8 cellular contexts compared by ENCODE assay signal in the genomic region with DNA sequence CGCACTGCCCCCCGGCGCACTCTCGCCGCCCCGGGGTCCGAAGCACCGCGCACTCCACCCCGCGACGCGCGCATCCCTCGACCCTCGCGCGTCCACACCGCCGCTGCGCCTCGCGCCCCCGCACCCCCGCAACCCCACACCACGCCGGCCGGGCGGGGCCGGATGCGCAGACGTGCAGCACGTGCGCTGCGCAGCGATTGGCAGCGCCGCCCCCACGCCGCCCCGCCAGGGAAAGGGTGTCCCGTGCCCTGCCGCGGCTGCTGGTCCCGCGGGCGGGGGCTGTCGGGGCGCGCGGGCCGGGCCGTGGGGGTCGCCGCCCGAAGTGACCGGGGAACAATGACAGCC. TPM values are rescaled to one million over a fixed set of nuclear protein-coding genes. Genes with fewer than 3 reads are reported as not detected.
A peak's percentile ranks its signal among the peaks of the same experiment; 100 is the strongest.
DNase-seq lines count a peak whose midpoint lies in the region; ATAC-seq and TF ChIP-seq lines count a peak whose summit lies in the region.

No MANE protein-coding gene starts in this region.

- peaks cover 26% of the 10 kb centered on the region for H3K4me1 Mint-ChIP-seq in endodermal cell
- H3K4me1 Mint-ChIP-seq in natural killer cell: peaks cover 33 to 39% of the 10 kb centered on the region in 2 donors

- H3K4me3 ChIP-seq in endodermal cell (ENCODE audit: low read length): peak overlapping the region; percentile 84

- no peak overlapping the region for H3K27ac Mint-ChIP-seq in endodermal cell
- peak overlapping the region; percentile 94 to 98 for H3K27ac Mint-ChIP-seq in natural killer cell

- H3K9ac ChIP-seq in endodermal cell (ENCODE audit: extremely low read depth, low read length, poor library complexity, severe bottlenecking): no peak overlapping the region

- DNase-seq in CD1c-positive myeloid dendritic cell (ENCODE audit: extremely low spot score) (peak; percentile 78), endodermal cell (peak; percentile 54), natural killer cell (peak; percentile 71), NCI-H187 treated with DMSO at 0.1 percent for 48 hours (lab: John Stamatoyannopoulos, UW) (no peak)
- peak; percentile 70 to 74 for DNase-seq in activated CD4-positive, alpha-beta T cell treated with anti-CD3 and anti-CD28 coated beads, Interleukin-2, amount 50 U/mL, for 4 hours
- peak; percentile 86 for DNase-seq in stimulated activated naive CD8-positive, alpha-beta T cell treated with anti-CD3 and anti-CD28 coated beads, Interleukin-15, Interleukin-2, amounts not matched to agents 100 U/mL and 50 U/mL, for 24 hours

- H3K4me3 Mint-ChIP-seq in endodermal cell (peak overlapping the region; percentile 67), natural killer cell (peak overlapping the region; percentile 93)

- H3K27me3 Mint-ChIP-seq in endodermal cell (ENCODE audit: insufficient read depth) (peaks cover 20% of the 10 kb centered on the region), natural killer cell (ENCODE audit: low read depth in 2 of 2) (peaks cover 0 to 3% of the 10 kb centered on the region in 2 donors)

- no peak overlapping the region for H3K27ac ChIP-seq in endodermal cell (ENCODE audit: low read depth, low read length)

- H3K36me3 Mint-ChIP-seq in endodermal cell (ENCODE audit: low read depth): no peaks in the 10 kb centered on the region
- H3K36me3 Mint-ChIP-seq in natural killer cell: no peaks in the 10 kb centered on the region

- peak; percentile 51 for ATAC-seq in HG02759 (IDR thresholded peaks at IDR 0.05; ENCODE audit: unreplicated experiment)
- peak; percentile 74 to 87 (median 78) for ATAC-seq in natural killer cell
- peak; percentile 33 for ATAC-seq in stimulated activated naive CD8-positive, alpha-beta T cell treated with anti-CD3 and anti-CD28 coated beads, Interleukin-15, Interleukin-2, amounts not matched to agents 100 U/mL and 50 U/mL, for 24 hours
- ATAC-seq in HG03521 (IDR thresholded peaks at IDR 0.05; ENCODE audit: unreplicated experiment): no peak

- WGBS in endodermal cell (ENCODE audit: insufficient coverage in 1 of 2, insufficient read length in 1 of 2), 2 experiments: 1% methylated on average over 57 of the region's 57 CpGs; no CpG with 5 or more reads in 1 of the 2 experiments

- H3K4me1 ChIP-seq in endodermal cell (ENCODE audit: control insufficient read depth, insufficient read depth, low read length): no peaks in the 10 kb centered on the region

- intact Hi-C loops in natural killer cell (cut with micrococcal nuclease): loop anchor here (2.0 kb wide), 1 partner anchor 22 kb away; no protein-coding TSS in a partner anchor

- H3K36me3 ChIP-seq in endodermal cell (ENCODE audit: control insufficient read depth, insufficient read depth, low read length): no peaks in the 10 kb centered on the region

- no peak for TF ChIP-seq CTCF in endodermal cell (conservative IDR thresholded peaks at IDR 0.05)
- TF ChIP-seq CTCF in natural killer cell (IDR thresholded peaks at IDR 0.05): no peak

- H3K9me3 ChIP-seq in endodermal cell (ENCODE audit: control insufficient read depth, low read length): no peaks in the 10 kb centered on the region

- H3K9me3 Mint-ChIP-seq in endodermal cell (no peaks in the 10 kb centered on the region), natural killer cell (no peaks in the 10 kb centered on the region)

- H3K27me3 ChIP-seq in endodermal cell (ENCODE audit: control insufficient read depth, insufficient read depth, low read length, poor library complexity, severe bottlenecking): peaks cover 22% of the 10 kb centered on the region

RNA-seq across cellular contexts. Expression of a gene that starts 53.7 kb away (rescaled TPM):
- total RNA-seq in endodermal cell (10 to 100 TPM; 22.9 to 24.5 TPM), natural killer cell (10 to 100 TPM; 25.2 to 38.1 (median 36.1) TPM)
- 12.5 TPM for polyA plus RNA-seq in endodermal cell (2013, experiment 1 of 2)
- polyA plus RNA-seq in endodermal cell (2013, experiment 2 of 2): 11.5 TPM
